In genomic region chr1:247337961-247338360, GRCh38 we compare ENCODE assay signal across 16 cellular contexts. TPM values are rescaled to one million over a fixed set of nuclear protein-coding genes. Genes with fewer than 3 reads are reported as not detected.
DNase-seq lines count a peak whose midpoint lies in the region; ATAC-seq, FAIRE-seq and TF ChIP-seq lines count a peak whose summit lies in the region.
"Had no signal": no experiment of that assay in that cellular context is flagged by ENCODE, and none has a peak within 500 bp of the region (broad histone marks: within the 10 kb centered on the region; RNA-seq: fewer than 3 reads in every experiment).

No MANE protein-coding gene starts in this region.

- no peaks in the 10 kb centered on the region; the same call in 1 of the 3 replicates for H3K9me3 Mint-ChIP-seq in GM23338
- no peaks in the 10 kb centered on the region for H3K9me3 Mint-ChIP-seq in nephron
- H3K9me3 Mint-ChIP-seq: CD4-positive, CD25-positive, alpha-beta regulatory T cell had no signal

- no peak for FAIRE-seq in D721Med (lab: Jason Lieb, UNC)

- H3K27ac ChIP-seq in GM23338 (ENCODE audit: low read depth) = no peak overlapping the region
- H3K27ac ChIP-seq: SJSA1 had no signal

- H2AFZ ChIP-seq in GM23338 = no peak overlapping the region

- H3K36me3 Mint-ChIP-seq in GM23338 (ENCODE audit: low read depth) = peaks cover 65% of the 10 kb centered on the region
- peaks cover 35% of the 10 kb centered on the region for H3K36me3 Mint-ChIP-seq in nephron (ENCODE audit: low read depth)

- H3K27me3 Mint-ChIP-seq in GM23338 (ENCODE audit: insufficient read depth, low read depth, poor library complexity) = peaks cover 13% of the 10 kb centered on the region
- no peaks in the 10 kb centered on the region for H3K27me3 Mint-ChIP-seq in nephron (ENCODE audit: low read depth)

- peaks cover 50% of the 10 kb centered on the region for H3K4me1 ChIP-seq in GM23338 (ENCODE audit: insufficient read depth)

- H3K4me2 ChIP-seq in GM23338 = peak overlapping the region; percentile 96; the same call in 1 of the 2 replicates

- no peak for ATAC-seq in GM23338

- TF ChIP-seq CTCF in GM23338 (conservative IDR thresholded peaks at IDR 0.05; ENCODE audit: low read depth in 2 of 2) (no peak), nephron (IDR thresholded peaks at IDR 0.05; ENCODE audit: unreplicated experiment in 3 of 3) (no peak), D721Med (IDR thresholded peaks at IDR 0.05; ENCODE audit: insufficient read depth, missing control alignments) (no peak)

- H3K4me3 ChIP-seq in GM23338 = peak overlapping the region; percentile 13; the same call in 1 of the 2 replicates
- H3K4me3 ChIP-seq: SJSA1 had no signal

- H3K4me1 Mint-ChIP-seq in GM23338 (peaks cover 54% of the 10 kb centered on the region), nephron (peaks cover 53% of the 10 kb centered on the region)

- H3K4me3 Mint-ChIP-seq in GM23338 (peak overlapping the region; percentile 10; the same call in 2 of the 3 replicates), nephron (peak overlapping the region in 1 of 3 experiments; percentile 60)
- H3K4me3 Mint-ChIP-seq: CD4-positive, CD25-positive, alpha-beta regulatory T cell had no signal

- H3K36me3 ChIP-seq in GM23338 (ENCODE audit: insufficient read depth) = peaks cover 18% of the 10 kb centered on the region

- DNase-seq in Ammon's horn (ENCODE audit: low spot score) = peak; percentile 40
- no peak for DNase-seq in GM23338 (ENCODE audit: low spot score)
- peak; percentile 70 for DNase-seq in cerebellar cortex (ENCODE audit: low spot score)
- DNase-seq in D721Med (ENCODE audit: insufficient read length, low spot score) = no peak
- DNase-seq in T-helper 2 cell = no peak
- no peak for DNase-seq in NCI-H1105 treated with DMSO at 0.1 percent for 48 hours (lab: John Stamatoyannopoulos, UW)
- no peak for DNase-seq in iPS-NIHi7 (ENCODE audit: extremely low spot score)
- DNase-seq: CD4-positive, CD25-positive, alpha-beta regulatory T cell; DMS79; HCEC 1CT; NCI-H1436; NCI-H2029; NCI-H2171; NCI-H774 had no signal

- peaks cover 79% of the 10 kb centered on the region for H3K79me2 ChIP-seq in GM23338 (replicated peaks; ENCODE audit: insufficient read depth)

- no peaks in the 10 kb centered on the region; the same call in 1 of the 2 replicates for H3K27me3 ChIP-seq in GM23338 (ENCODE audit: insufficient read depth)
- H3K27me3 ChIP-seq: SJSA1 had no signal

- no peaks in the 10 kb centered on the region for H3F3A ChIP-seq in GM23338 (replicated peaks; ENCODE audit: low read depth)

- H3K27ac Mint-ChIP-seq in GM23338 (peak overlapping the region; percentile 76), nephron (peak overlapping the region; percentile 75 to 92 (median 83))
- H3K27ac Mint-ChIP-seq: CD4-positive, CD25-positive, alpha-beta regulatory T cell had no signal

- H3K9me2 ChIP-seq in GM23338 (ENCODE audit: insufficient read depth) = no peaks in the 10 kb centered on the region

- H4K20me1 ChIP-seq in GM23338 (replicated peaks; ENCODE audit: insufficient read depth) = peaks cover 63% of the 10 kb centered on the region

TF ChIP-seq in GM23338, 12 proteins besides CTCF, POLR2A, EP300 and RAD21:
- TF ChIP-seq EZH2 (IDR thresholded peaks at IDR 0.05; ENCODE audit: low read depth, unreplicated experiment) = no peak

RNA-seq across cellular contexts. Expression of gene ZNF496, which starts 6.3 kb away (rescaled TPM):
- total RNA-seq in GM23338 (2014; rRNA removed; shearing (Covaris generic)) = 102 and 127 TPM in 2 replicates
- 20.4 and 22.0 TPM in 2 replicates for polyA plus RNA-seq in GM23338 (2016; fragmentation: Nextera tagmentation; extraction: Ambion mirVana)

Comparison
In these comparisons a context has a peak if more than half of its experiments do, and no peak if none do; other contexts are left out.
1. DNase-seq: peak in Ammon's horn (single experiment) and cerebellar cortex (single experiment); none in GM23338 (single experiment), D721Med (single experiment), T-helper 2 cell (0 of 5), NCI-H1105 treated with DMSO at 0.1 percent for 48 hours (single experiment) and iPS-NIHi7 (single experiment).